In the genomic region with DNA sequence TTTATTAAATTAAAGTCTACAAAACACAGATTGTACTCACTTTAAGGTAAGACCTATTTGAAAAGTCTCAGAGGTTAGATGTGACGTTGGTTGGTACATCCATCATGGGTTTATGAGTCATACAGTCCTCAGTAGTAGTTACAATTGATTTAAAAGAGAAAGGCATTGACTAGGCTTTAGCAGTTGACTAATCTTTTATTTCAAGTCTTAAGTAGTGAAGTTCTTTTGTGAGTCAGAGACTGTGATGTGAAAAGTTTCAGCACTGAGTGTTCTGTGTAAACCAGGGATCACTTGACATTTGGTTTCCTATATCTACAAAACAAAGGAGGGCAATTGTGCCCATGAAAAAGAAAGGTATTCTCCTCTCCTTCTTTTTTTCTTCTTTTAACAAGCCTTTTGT, we compare ENCODE assay signal across 13 cellular contexts.
DNase-seq lines count a peak whose midpoint lies in the region; ATAC-seq and TF ChIP-seq lines count a peak whose summit lies in the region.
"Had no signal": no experiment of that assay in that cellular context is flagged by ENCODE, and none has a peak within 500 bp of the region (broad histone marks: within the 10 kb centered on the region; RNA-seq: fewer than 3 reads in every experiment).

No MANE protein-coding gene starts in this region.

- no peaks in the 10 kb centered on the region for H3K36me3 ChIP-seq in kidney epithelial cell (ENCODE audit: control insufficient read depth, insufficient read depth, low read length)

- ATAC-seq in HG03432 (IDR thresholded peaks at IDR 0.05; ENCODE audit: unreplicated experiment) (peak; percentile 54), GM18502 (IDR thresholded peaks at IDR 0.05; ENCODE audit: poor library complexity, unreplicated experiment) (no peak), HG03108 (IDR thresholded peaks at IDR 0.05; ENCODE audit: unreplicated experiment) (no peak)

- no peaks in the 10 kb centered on the region for H3K27me3 ChIP-seq in kidney epithelial cell (ENCODE audit: control insufficient read depth, insufficient read depth, low read length)

- TF ChIP-seq CTCF in astrocyte of the spinal cord (IDR thresholded peaks at IDR 0.05; ENCODE audit: low read depth, low read length) (no peak), kidney epithelial cell (IDR thresholded peaks at IDR 0.05; ENCODE audit: insufficient read depth, low read length, poor library complexity, severe bottlenecking) (no peak)

- DNase-seq in EH (ENCODE audit: low read depth) (peak; percentile 56), astrocyte of the spinal cord (ENCODE audit: low read depth, low spot score) (peak; percentile 80), kidney epithelial cell (ENCODE audit: low read depth) (peak; percentile 88), SIG-M5 treated with dmso at 0.1 percent for 504 hours (lab: John Stamatoyannopoulos, UW; ENCODE audit: unreplicated experiment) (no peak), epidermal melanocyte (ENCODE audit: insufficient read length, low spot score) (no peak)
- DNase-seq: activated CD4-positive, alpha-beta T cell treated with anti-CD3 and anti-CD28 coated beads for 48 hours; DMS153; SHP77 treated with DMSO at 0.1 percent for 48 hours; small intestine; stimulated activated naive CD4-positive, alpha-beta T cell had no signal

- in situ Hi-C loops in astrocyte of the spinal cord (cut with HindIII; ENCODE audit: low sequenced_read_pairs) = no loop called here

- H3K4me3 ChIP-seq in astrocyte of the spinal cord (ENCODE audit: low read depth, low read length) (no peak overlapping the region), kidney epithelial cell (ENCODE audit: low read depth, low read length) (no peak overlapping the region)

Comparison
In these comparisons a context has a peak if more than half of its experiments do, and no peak if none do; other contexts are left out.
1. DNase-seq: peak in EH (single experiment), astrocyte of the spinal cord (single experiment) and kidney epithelial cell (single experiment); none in SIG-M5 treated with dmso at 0.1 percent for 504 hours (single experiment) and epidermal melanocyte (single experiment).